1 cellular context compared by ENCODE assay signal in genomic region chr3:186255703-186256331, GRCh38.
TF ChIP-seq lines count a peak whose summit lies in the region.

No MANE protein-coding gene starts in this region.

TF ChIP-seq in HepG2, 621 proteins besides CTCF, POLR2A, EP300 and RAD21 (continued from another document):
- TF ChIP-seq, protein P1, sequence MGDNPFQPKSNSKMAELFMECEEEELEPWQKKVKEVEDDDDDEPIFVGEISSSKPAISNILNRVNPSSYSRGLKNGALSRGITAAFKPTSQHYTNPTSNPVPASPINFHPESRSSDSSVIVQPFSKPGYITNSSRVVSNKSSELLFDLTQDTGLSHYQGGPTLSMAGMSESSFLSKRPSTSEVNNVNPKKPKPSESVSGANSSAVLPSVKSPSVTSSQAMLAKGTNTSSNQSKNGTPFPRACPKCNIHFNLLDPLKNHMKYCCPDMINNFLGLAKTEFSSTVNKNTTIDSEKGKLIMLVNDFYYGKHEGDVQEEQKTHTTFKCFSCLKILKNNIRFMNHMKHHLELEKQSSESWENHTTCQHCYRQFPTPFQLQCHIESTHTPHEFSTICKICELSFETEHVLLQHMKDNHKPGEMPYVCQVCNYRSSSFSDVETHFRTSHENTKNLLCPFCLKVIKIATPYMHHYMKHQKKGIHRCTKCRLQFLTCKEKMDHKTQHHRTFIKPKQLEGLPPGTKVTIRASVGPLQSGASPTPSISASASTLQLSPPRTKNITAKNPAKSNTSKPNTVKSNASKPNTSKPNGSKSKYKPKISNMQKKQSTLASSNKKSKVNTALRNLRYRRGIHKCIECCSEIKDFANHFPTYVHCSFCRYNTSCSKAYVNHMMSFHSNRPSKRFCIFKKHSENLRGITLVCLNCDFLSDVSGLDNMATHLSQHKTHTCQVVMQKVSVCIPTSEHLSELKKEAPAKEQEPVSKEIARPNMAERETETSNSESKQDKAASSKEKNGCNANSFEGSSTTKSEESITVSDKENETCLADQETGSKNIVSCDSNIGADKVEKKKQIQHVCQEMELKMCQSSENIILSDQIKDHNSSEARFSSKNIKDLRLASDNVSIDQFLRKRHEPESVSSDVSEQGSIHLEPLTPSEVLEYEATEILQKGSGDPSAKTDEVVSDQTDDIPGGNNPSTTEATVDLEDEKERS (CRISPR knock-in tag; IDR thresholded peaks at IDR 0.05): no peak
- TF ChIP-seq ZNF343 (CRISPR knock-in tag; IDR thresholded peaks at IDR 0.05): no peak
- TF ChIP-seq, protein P2, sequence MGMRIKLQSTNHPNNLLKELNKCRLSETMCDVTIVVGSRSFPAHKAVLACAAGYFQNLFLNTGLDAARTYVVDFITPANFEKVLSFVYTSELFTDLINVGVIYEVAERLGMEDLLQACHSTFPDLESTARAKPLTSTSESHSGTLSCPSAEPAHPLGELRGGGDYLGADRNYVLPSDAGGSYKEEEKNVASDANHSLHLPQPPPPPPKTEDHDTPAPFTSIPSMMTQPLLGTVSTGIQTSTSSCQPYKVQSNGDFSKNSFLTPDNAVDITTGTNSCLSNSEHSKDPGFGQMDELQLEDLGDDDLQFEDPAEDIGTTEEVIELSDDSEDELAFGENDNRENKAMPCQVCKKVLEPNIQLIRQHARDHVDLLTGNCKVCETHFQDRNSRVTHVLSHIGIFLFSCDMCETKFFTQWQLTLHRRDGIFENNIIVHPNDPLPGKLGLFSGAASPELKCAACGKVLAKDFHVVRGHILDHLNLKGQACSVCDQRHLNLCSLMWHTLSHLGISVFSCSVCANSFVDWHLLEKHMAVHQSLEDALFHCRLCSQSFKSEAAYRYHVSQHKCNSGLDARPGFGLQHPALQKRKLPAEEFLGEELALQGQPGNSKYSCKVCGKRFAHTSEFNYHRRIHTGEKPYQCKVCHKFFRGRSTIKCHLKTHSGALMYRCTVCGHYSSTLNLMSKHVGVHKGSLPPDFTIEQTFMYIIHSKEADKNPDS (CRISPR knock-in tag; IDR thresholded peaks at IDR 0.05): no peak
- no peak for TF ChIP-seq ZNF256 (CRISPR knock-in tag; conservative IDR thresholded peaks at IDR 0.05)
- no peak for TF ChIP-seq SSRP1 (CRISPR knock-in tag; IDR thresholded peaks at IDR 0.05)
- no peak for TF ChIP-seq ZNF205 (CRISPR knock-in tag; IDR thresholded peaks at IDR 0.05)
